In genomic region chr12:34390171-34390841, GRCh38 we compare ENCODE assay signal across 1 cellular context.
TF ChIP-seq lines count a peak whose summit lies in the region.

No MANE protein-coding gene starts in this region.

TF ChIP-seq in K562, 482 proteins besides CTCF, POLR2A, EP300 and RAD21 (continued from another document):
- TF ChIP-seq ZNF77 (CRISPR knock-in tag; IDR thresholded peaks at IDR 0.05) (no peak), PBX2 (CRISPR knock-in tag; IDR thresholded peaks at IDR 0.05; ENCODE audit: low read depth) (no peak), PBX2 (tag; conservative IDR thresholded peaks at IDR 0.05; ENCODE audit: low read depth) (no peak), ERF (CRISPR knock-in tag; IDR thresholded peaks at IDR 0.05) (no peak), ZNF57 (CRISPR knock-in tag; IDR thresholded peaks at IDR 0.05) (no peak), VEZF1 (CRISPR knock-in tag; IDR thresholded peaks at IDR 0.05) (no peak), ZNF766 (CRISPR knock-in tag; conservative IDR thresholded peaks at IDR 0.05) (no peak), SIN3A (IDR thresholded peaks at IDR 0.05; ENCODE audit: borderline replicate concordance in 2 of 2, control insufficient read depth in 1 of 2, low read depth in 2 of 2, low read length in 2 of 2) (no peak), MYC (IDR thresholded peaks at IDR 0.05; ENCODE audit: low read depth, low read length) (no peak), MYC (CRISPR knock-in tag; IDR thresholded peaks at IDR 0.05; ENCODE audit: borderline replicate concordance, low read depth) (no peak)
